Comparison of ENCODE assay signal across 19 cellular contexts in genomic region chr7:88354999-88355398, GRCh38. TPM values are rescaled to one million over a fixed set of nuclear protein-coding genes. Genes with fewer than 3 reads are reported as not detected.
A peak's percentile ranks its signal among the peaks of the same experiment; 100 is the strongest.
DNase-seq lines count a peak whose midpoint lies in the region; TF ChIP-seq lines count a peak whose summit lies in the region.
"Had no signal": no experiment of that assay in that cellular context is flagged by ENCODE, and none has a peak within 500 bp of the region (broad histone marks: within the 10 kb centered on the region; RNA-seq: fewer than 3 reads in every experiment).

No MANE protein-coding gene starts in this region.

- no peak overlapping the region for H3K4me2 ChIP-seq in hepatocyte

- no peaks in the 10 kb centered on the region for H3K9me2 ChIP-seq in hepatocyte (replicated peaks; ENCODE audit: insufficient read depth)

- H3K27ac ChIP-seq in hepatocyte: no peak overlapping the region
- H3K27ac ChIP-seq: 22Rv1 had no signal

- no peak overlapping the region for H3K4me3 ChIP-seq in hepatocyte
- H3K4me3 ChIP-seq: K562 had no signal

- H3K9me3 ChIP-seq in hepatocyte (ENCODE audit: low read depth): no peaks in the 10 kb centered on the region

- peaks cover 8% of the 10 kb centered on the region for H3K4me1 ChIP-seq in hepatocyte (ENCODE audit: insufficient read depth)

- H3K36me3 ChIP-seq in hepatocyte (replicated peaks; ENCODE audit: insufficient read depth, low read depth): no peaks in the 10 kb centered on the region

- H3K79me2 ChIP-seq in hepatocyte: no peaks in the 10 kb centered on the region

- DNase-seq in AML-193 (lab: John Stamatoyannopoulos, UW) (peak; percentile 85 to 88), KG1 (lab: John Stamatoyannopoulos, UW) (peak; percentile 21), NOMO-1 treated with DMSO at 0.1 percent for 48 hours (lab: John Stamatoyannopoulos, UW; ENCODE audit: unreplicated experiment) (peak; percentile 100), SKM-1 treated with dmso at 0.1 percent for 144 hours (lab: John Stamatoyannopoulos, UW; ENCODE audit: unreplicated experiment) (peak; percentile 89), hepatocyte (ENCODE audit: low spot score) (no peak), NCI-H774 (lab: John Stamatoyannopoulos, UW) (no peak)
- no peak for DNase-seq in activated CD8-positive, alpha-beta memory T cell treated with anti-CD3 and anti-CD28 coated beads for 24 hours
- no peak for DNase-seq in activated T-cell treated with anti-CD3 and anti-CD28 coated beads, Interleukin-2, amount 50 U/mL, for 48 hours
- DNase-seq: CD4-positive, alpha-beta memory T cell; NCI-H1092 treated with DMSO at 0.1 percent for 48 hours; NCI-H146; NCI-H2029 treated with DMSO at 0.1 percent for 48 hours; NCI-H446 treated with DMSO at 0.1 percent for 48 hours; T-cell had no signal

- H4K20me1 ChIP-seq in hepatocyte (ENCODE audit: insufficient read depth, poor library complexity, severe bottlenecking): no peaks in the 10 kb centered on the region

- WGBS in hepatocyte (ENCODE audit: low lambda C conversion rate, missing lambda C conversion rate): 89% methylated on average over 3 of the region's 3 CpGs

- H3K27me3 ChIP-seq in hepatocyte: no peaks in the 10 kb centered on the region

- TF ChIP-seq CTCF in hepatocyte (IDR thresholded peaks at IDR 0.05; ENCODE audit: poor library complexity): no peak

- no peak overlapping the region for H2AFZ ChIP-seq in hepatocyte

RNA-seq across cellular contexts. Expression of gene STEAP4, which starts 48.3 kb away (rescaled TPM):
- total RNA-seq in hepatocyte: 0.88 and 1.1 TPM in 2 replicates
- polyA plus RNA-seq in hepatocyte: not detected in 2 replicates
- total RNA-seq: B cell; CD4-positive, alpha-beta memory T cell; H1; SK-MEL-5 had no signal
- polyA plus RNA-seq: CD4-positive, alpha-beta memory T cell; K562 had no signal

Comparison
In these comparisons a context has a peak if more than half of its experiments do, and no peak if none do; other contexts are left out.
1. DNase-seq: peak in AML-193 (2 of 2), KG1 (single experiment), NOMO-1 treated with DMSO at 0.1 percent for 48 hours (single experiment) and SKM-1 treated with dmso at 0.1 percent for 144 hours (single experiment); none in activated CD8-positive, alpha-beta memory T cell treated with anti-CD3 and anti-CD28 coated beads for 24 hours (single experiment), hepatocyte (single experiment), NCI-H774 (single experiment) and activated T-cell treated with anti-CD3 and anti-CD28 coated beads, Interleukin-2, amount 50 U/mL, for 48 hours (0 of 2).